ENCODE assay signal across 2 cellular contexts in the genomic region with DNA sequence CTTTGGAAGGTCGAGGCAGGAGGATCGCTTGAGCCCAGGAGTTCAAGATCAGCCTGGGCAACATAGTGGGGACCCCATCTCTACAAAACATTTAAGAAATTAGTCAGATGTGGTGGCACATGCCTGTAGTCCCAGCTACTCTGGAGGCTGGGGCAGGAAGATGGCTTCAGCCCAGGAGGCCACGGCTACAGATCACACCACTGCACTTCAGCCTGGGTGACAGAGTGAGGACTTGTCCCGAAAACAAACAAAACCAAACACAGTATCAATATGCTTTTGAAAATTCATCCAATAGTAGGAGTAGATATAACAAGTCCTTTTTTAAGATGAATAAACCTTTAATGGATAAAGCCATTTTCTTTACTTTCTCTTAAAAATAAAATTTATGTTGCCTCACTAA.
TF ChIP-seq lines count a peak whose summit lies in the region.

No MANE protein-coding gene starts in this region.

TF ChIP-seq in H1, 55 proteins besides CTCF, POLR2A, EP300 and RAD21:
- no peak for TF ChIP-seq CHD1 (IDR thresholded peaks at IDR 0.05; ENCODE audit: low read depth, low read length)
- no peak for TF ChIP-seq TAF1 (IDR thresholded peaks at IDR 0.05; ENCODE audit: low read depth, low read length)
- TF ChIP-seq BCL11A (IDR thresholded peaks at IDR 0.05; ENCODE audit: low read depth in 2 of 2, low read length in 2 of 2): no peak
- no peak for TF ChIP-seq SUZ12 (IDR thresholded peaks at IDR 0.05; ENCODE audit: low read length)
- TF ChIP-seq KDM5A (IDR thresholded peaks at IDR 0.05; ENCODE audit: low read length): no peak
- no peak for TF ChIP-seq RNF2 (IDR thresholded peaks at IDR 0.05; ENCODE audit: borderline replicate concordance, low read depth, low read length, missing control alignments, poor library complexity, severe bottlenecking)
- TF ChIP-seq CBX5 (IDR thresholded peaks at IDR 0.05; ENCODE audit: low read depth, low read length): no peak
- TF ChIP-seq EZH2 (IDR thresholded peaks at IDR 0.05; ENCODE audit: low read depth, low read length, severe bottlenecking): no peak
- no peak for TF ChIP-seq TEAD4 (IDR thresholded peaks at IDR 0.05; ENCODE audit: low read depth, low read length)

TF ChIP-seq in liver, 16 proteins besides CTCF, POLR2A, EP300 and RAD21:
- no peak for TF ChIP-seq GABPA (IDR thresholded peaks at IDR 0.05 in 1 of 2, conservative IDR thresholded peaks at IDR 0.05 in 1 of 2)
- TF ChIP-seq RXRA (IDR thresholded peaks at IDR 0.05): peak in 1 of 2 donors; percentile 11
- TF ChIP-seq SP1 (IDR thresholded peaks at IDR 0.05): peak; percentile 38
- no peak for TF ChIP-seq TAF1 (conservative IDR thresholded peaks at IDR 0.05)
- no peak for TF ChIP-seq FOXA2 (IDR thresholded peaks at IDR 0.05)
- TF ChIP-seq, protein P1, sequence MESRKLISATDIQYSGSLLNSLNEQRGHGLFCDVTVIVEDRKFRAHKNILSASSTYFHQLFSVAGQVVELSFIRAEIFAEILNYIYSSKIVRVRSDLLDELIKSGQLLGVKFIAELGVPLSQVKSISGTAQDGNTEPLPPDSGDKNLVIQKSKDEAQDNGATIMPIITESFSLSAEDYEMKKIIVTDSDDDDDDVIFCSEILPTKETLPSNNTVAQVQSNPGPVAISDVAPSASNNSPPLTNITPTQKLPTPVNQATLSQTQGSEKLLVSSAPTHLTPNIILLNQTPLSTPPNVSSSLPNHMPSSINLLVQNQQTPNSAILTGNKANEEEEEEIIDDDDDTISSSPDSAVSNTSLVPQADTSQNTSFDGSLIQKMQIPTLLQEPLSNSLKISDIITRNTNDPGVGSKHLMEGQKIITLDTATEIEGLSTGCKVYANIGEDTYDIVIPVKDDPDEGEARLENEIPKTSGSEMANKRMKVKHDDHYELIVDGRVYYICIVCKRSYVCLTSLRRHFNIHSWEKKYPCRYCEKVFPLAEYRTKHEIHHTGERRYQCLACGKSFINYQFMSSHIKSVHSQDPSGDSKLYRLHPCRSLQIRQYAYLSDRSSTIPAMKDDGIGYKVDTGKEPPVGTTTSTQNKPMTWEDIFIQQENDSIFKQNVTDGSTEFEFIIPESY (IDR thresholded peaks at IDR 0.05): no peak
- peak; percentile 76 to 78 for TF ChIP-seq HNF4A (conservative IDR thresholded peaks at IDR 0.05)
- no peak for TF ChIP-seq HNF4G (IDR thresholded peaks at IDR 0.05)
